In genomic region chr6:159074866-159075265, GRCh38 we compare ENCODE assay signal across 12 cellular contexts. TPM values are rescaled to one million over a fixed set of nuclear protein-coding genes. Genes with fewer than 3 reads are reported as not detected.
"Had no signal": no experiment of that assay in that cellular context is flagged by ENCODE, and none has a peak within 500 bp of the region (broad histone marks: within the 10 kb centered on the region; RNA-seq: fewer than 3 reads in every experiment).

No MANE protein-coding gene starts in this region.

- H3K9me3 ChIP-seq: ovary, stomach, thoracic aorta had no signal

- H3K4me3 Mint-ChIP-seq: central memory CD8-positive, alpha-beta T cell; T-helper 1 cell treated with Interleukin-12 subunit alpha and Interleukin-12 subunit beta and Interleukin-4 antibody, amounts not matched to agents 30 μg/mL and 1 μg/mL, for 36 hours had no signal

- H3K4me1 ChIP-seq: stomach had no signal

- H3K27me3 ChIP-seq: ovary had no signal

- H3K4me3 ChIP-seq: ovary, stomach, thoracic aorta had no signal

- DNase-seq: activated CD4-positive, alpha-beta T cell treated with anti-CD3 and anti-CD28 coated beads, Interleukin-2, amount 50 U/mL, for 48 hours; activated gamma-delta T cell treated with Interleukin-2 at 50 U/mL for 16 hours; activated T-cell treated with anti-CD3 and anti-CD28 coated beads, Interleukin-2, amount 50 U/mL, for 48 hours; kidney glomerular epithelial cell; stimulated activated CD4-positive, alpha-beta T cell treated with anti-CD3 and anti-CD28 coated beads, Interleukin-4, amount 100 ng/mL, for 24 hours; stomach had no signal

- H3K27me3 Mint-ChIP-seq: central memory CD8-positive, alpha-beta T cell had no signal

- H3K9me3 Mint-ChIP-seq: central memory CD8-positive, alpha-beta T cell had no signal

- H3K36me3 ChIP-seq: ovary, stomach, thoracic aorta had no signal

- H3K27ac Mint-ChIP-seq: T-helper 1 cell treated with Interleukin-12 subunit alpha and Interleukin-12 subunit beta and Interleukin-4 antibody, amounts not matched to agents 30 μg/mL and 1 μg/mL, for 36 hours had no signal

- H3K27ac ChIP-seq: ovary, stomach, thoracic aorta had no signal

RNA-seq across cellular contexts. Expression of gene TAGAP, which starts 30.1 kb away (rescaled TPM):
- total RNA-seq: dermis blood vessel endothelial cell had no signal
- polyA plus RNA-seq: neural cell had no signal
